Comparison of ENCODE assay signal across 25 cellular contexts in genomic region chr9:70123695-70124094, GRCh38.
"Had no signal": no experiment of that assay in that cellular context is flagged by ENCODE, and none has a peak within 500 bp of the region (broad histone marks: within the 10 kb centered on the region; RNA-seq: fewer than 3 reads in every experiment).

No MANE protein-coding gene starts in this region.

- H3K27me3 ChIP-seq: heart right ventricle, hepatocyte, right atrium auricular region, spleen, thyroid gland, transverse colon, upper lobe of left lung had no signal

- H3K9me3 Mint-ChIP-seq: mesothelial cell of epicardium; naive thymus-derived CD8-positive, alpha-beta T cell; nephron; neural crest cell; stimulated activated memory B cell treated with anti-CD40 and anti-IgM and Interleukin-4, amounts not matched to agents 10 μg/mL and 1 μg/mL and 100 μg/mL, for 72 hours; stimulated activated naive CD8-positive, alpha-beta T cell treated with anti-CD3 and anti-CD28 coated beads, Interleukin-15, amount 100 ng/mL, for 72 hours had no signal

- H3K27ac ChIP-seq: heart right ventricle, hepatocyte, left ventricle myocardium inferior, parathyroid adenoma, skin epidermis, spleen, thyroid gland, transverse colon had no signal

- H3K79me2 ChIP-seq: hepatocyte, parathyroid adenoma had no signal

- FAIRE-seq: urothelium cell line had no signal

- H3K36me3 Mint-ChIP-seq: mesothelial cell of epicardium; naive thymus-derived CD8-positive, alpha-beta T cell; stimulated activated memory B cell treated with anti-CD40 and anti-IgM and Interleukin-4, amounts not matched to agents 10 μg/mL and 1 μg/mL and 100 μg/mL, for 72 hours had no signal

- H3K9me3 ChIP-seq: heart right ventricle, left ventricle myocardium inferior, right atrium auricular region, spleen, thyroid gland, transverse colon, upper lobe of left lung had no signal

- H3K4me2 ChIP-seq: hepatocyte had no signal

- H2AFZ ChIP-seq: hepatocyte, parathyroid adenoma had no signal

- H3K4me1 ChIP-seq: parathyroid adenoma, spleen had no signal

- H3K27ac Mint-ChIP-seq: mesothelial cell of epicardium; naive thymus-derived CD8-positive, alpha-beta T cell; nephron; stimulated activated memory B cell treated with anti-CD40 and anti-IgM and Interleukin-4, amounts not matched to agents 10 μg/mL and 1 μg/mL and 100 μg/mL, for 72 hours had no signal

- H3K4me3 ChIP-seq: heart right ventricle, hepatocyte, left ventricle myocardium inferior, lung, right atrium auricular region, skin epidermis, spleen, thyroid gland, transverse colon, upper lobe of left lung had no signal

- ATAC-seq: heart right ventricle; naive thymus-derived CD8-positive, alpha-beta T cell; sciatic nerve; stimulated activated memory B cell treated with anti-CD40 and anti-IgM and Interleukin-4, amounts not matched to agents 10 μg/mL and 1 μg/mL and 100 μg/mL, for 72 hours; stimulated activated naive CD8-positive, alpha-beta T cell treated with anti-CD3 and anti-CD28 coated beads, Interleukin-15, amount 100 ng/mL, for 72 hours had no signal

- DNase-seq: heart right ventricle; islet precursor cell; left ventricle myocardium inferior; mesendoderm; naive thymus-derived CD8-positive, alpha-beta T cell; nucleus accumbens; spleen; stimulated activated CD4-positive, alpha-beta T cell treated with anti-CD3 and anti-CD28 coated beads, Interleukin-4, amount 100 ng/mL, for 24 hours; stimulated activated naive CD4-positive, alpha-beta T cell treated with Interleukin-2 at 50 U/mL for 16 hours; stimulated activated naive CD8-positive, alpha-beta T cell treated with anti-CD3 and anti-CD28 coated beads, Interleukin-15, amount 100 ng/mL, for 72 hours; substantia nigra; thyroid gland; transverse colon had no signal

- H3K9ac ChIP-seq: parathyroid adenoma had no signal

- H3K36me3 ChIP-seq: thyroid gland, transverse colon, upper lobe of left lung had no signal

- H3K4me3 Mint-ChIP-seq: mesothelial cell of epicardium; naive thymus-derived CD8-positive, alpha-beta T cell; nephron; neural crest cell; stimulated activated memory B cell treated with anti-CD40 and anti-IgM and Interleukin-4, amounts not matched to agents 10 μg/mL and 1 μg/mL and 100 μg/mL, for 72 hours; stimulated activated naive CD8-positive, alpha-beta T cell treated with anti-CD3 and anti-CD28 coated beads, Interleukin-15, amount 100 ng/mL, for 72 hours had no signal

- H3K4me1 Mint-ChIP-seq: mesothelial cell of epicardium; naive thymus-derived CD8-positive, alpha-beta T cell; neural crest cell; stimulated activated memory B cell treated with anti-CD40 and anti-IgM and Interleukin-4, amounts not matched to agents 10 μg/mL and 1 μg/mL and 100 μg/mL, for 72 hours; stimulated activated naive CD8-positive, alpha-beta T cell treated with anti-CD3 and anti-CD28 coated beads, Interleukin-15, amount 100 ng/mL, for 72 hours had no signal
